In genomic region chr18:50127516-50128229, GRCh38 we compare ENCODE assay signal across 26 cellular contexts.
DNase-seq lines count a peak whose midpoint lies in the region; ATAC-seq, FAIRE-seq and TF ChIP-seq lines count a peak whose summit lies in the region.
"Had no signal": no experiment of that assay in that cellular context is flagged by ENCODE, and none has a peak within 500 bp of the region (broad histone marks: within the 10 kb centered on the region; RNA-seq: fewer than 3 reads in every experiment).

No MANE protein-coding gene starts in this region.

- H3K36me3 ChIP-seq in MG63: no peaks in the 10 kb centered on the region
- H3K36me3 ChIP-seq in colonic mucosa: no peaks in the 10 kb centered on the region
- H3K36me3 ChIP-seq in suprapubic skin: no peaks in the 10 kb centered on the region
- H3K36me3 ChIP-seq: ascending aorta, BE2C, esophagus muscularis mucosa had no signal

- H3K9me3 ChIP-seq in MG63 (no peaks in the 10 kb centered on the region), colonic mucosa (no peaks in the 10 kb centered on the region), suprapubic skin (no peaks in the 10 kb centered on the region)
- H3K9me3 ChIP-seq: ascending aorta, BE2C, esophagus muscularis mucosa had no signal

- DNase-seq in MG63 (peak; percentile 18), colonic mucosa (peak; percentile 25), left lobe of liver (ENCODE audit: low spot score) (no peak), suprapubic skin (ENCODE audit: low spot score in 2 of 2) (no peak), NCI-H748 treated with DMSO at 0.1 percent for 48 hours (lab: John Stamatoyannopoulos, UW) (no peak), D721Med (ENCODE audit: insufficient read length, low spot score) (no peak)
- DNase-seq: activated CD4-positive, alpha-beta T cell treated with anti-CD3 and anti-CD28 coated beads, Interleukin-2, amount 10 ng/mL, durations not matched to agents 24 days and 14 days; activated effector memory CD4-positive, alpha-beta T cell treated with anti-CD3 and anti-CD28 coated beads, Interleukin-2, amount 50 U/mL, for 16 hours; activated T-cell treated with anti-CD3 and anti-CD28 coated beads, Interleukin-2, amount 50 U/mL, for 24 hours; BE2C; CD8-positive, alpha-beta T cell; cortex of kidney; effector memory CD8-positive, alpha-beta T cell; HCEC 1CT; NCI-H1048; NCI-H446; NCI-H774; SW 1271; T-helper 9 cell had no signal

- H3K4me1 ChIP-seq in colonic mucosa (peaks cover 6% of the 10 kb centered on the region), suprapubic skin (no peaks in the 10 kb centered on the region)
- H3K4me1 ChIP-seq: ascending aorta, BE2C, esophagus muscularis mucosa had no signal

- no peak overlapping the region for H3K4me3 ChIP-seq in MG63
- no peak overlapping the region for H3K4me3 ChIP-seq in colonic mucosa
- H3K4me3 ChIP-seq in suprapubic skin: no peak overlapping the region
- H3K4me3 ChIP-seq: ascending aorta, esophagus muscularis mucosa, GM12878, skin epidermis had no signal

- FAIRE-seq in D721Med (lab: Jason Lieb, UNC): no peak
- FAIRE-seq: frontal cortex, GM12878 had no signal

- peak overlapping the region; percentile 77 for H3K27ac ChIP-seq in colonic mucosa
- H3K27ac ChIP-seq in suprapubic skin: peak overlapping the region; percentile 22
- H3K27ac ChIP-seq: ascending aorta, esophagus muscularis mucosa had no signal

- no peak for TF ChIP-seq POLR2A in suprapubic skin (IDR thresholded peaks at IDR 0.05)

- 73% methylated on average over 4 of the region's 4 CpGs for WGBS in suprapubic skin

- H3K27me3 ChIP-seq in MG63 (no peaks in the 10 kb centered on the region), colonic mucosa (no peaks in the 10 kb centered on the region), suprapubic skin (no peaks in the 10 kb centered on the region)
- H3K27me3 ChIP-seq: ascending aorta, BE2C had no signal

- intact Hi-C loops in colonic mucosa (cut with DNase I): no loop called here

- TF ChIP-seq CTCF in colonic mucosa (IDR thresholded peaks at IDR 0.05) (no peak), suprapubic skin (IDR thresholded peaks at IDR 0.05) (no peak), D721Med (IDR thresholded peaks at IDR 0.05; ENCODE audit: insufficient read depth, missing control alignments) (no peak)

- ATAC-seq in left lobe of liver: peak; percentile 62
- ATAC-seq in GM18909 (IDR thresholded peaks at IDR 0.05; ENCODE audit: poor library complexity, unreplicated experiment): no peak
- ATAC-seq in HG02623 (IDR thresholded peaks at IDR 0.05; ENCODE audit: unreplicated experiment): no peak
- ATAC-seq: CD8-positive, alpha-beta T cell; effector memory CD8-positive, alpha-beta T cell had no signal

- TF ChIP-seq EP300 in suprapubic skin (IDR thresholded peaks at IDR 0.05): no peak

- peak overlapping the region in 1 of 2 donors; percentile 51 for H3K9ac ChIP-seq in colonic mucosa (ENCODE audit: low read depth in 2 of 2, low read length in 2 of 2)

Comparison
In these comparisons a context has a peak if more than half of its experiments do, and no peak if none do; other contexts are left out.
1. DNase-seq: peak in MG63 (single experiment) and colonic mucosa (single experiment); none in left lobe of liver (single experiment), suprapubic skin (0 of 2), NCI-H748 treated with DMSO at 0.1 percent for 48 hours (single experiment) and D721Med (single experiment).